ENCODE assay signal across 1 cellular context in genomic region chr3:38006445-38006995, GRCh38.
TF ChIP-seq lines count a peak whose summit lies in the region.

No MANE protein-coding gene starts in this region.

TF ChIP-seq in K562, 482 proteins besides CTCF, POLR2A, EP300 and RAD21:
- peak; percentile 77 for TF ChIP-seq RBM22 (IDR thresholded peaks at IDR 0.05; ENCODE audit: low read depth, low read length, poor library complexity, severe bottlenecking)
- no peak for TF ChIP-seq GTF2A2 (tag; IDR thresholded peaks at IDR 0.05)
- TF ChIP-seq POLR2G (IDR thresholded peaks at IDR 0.05; ENCODE audit: low read depth, low read length) = peak; percentile 71
- TF ChIP-seq RBFOX2 (IDR thresholded peaks at IDR 0.05; ENCODE audit: low read depth, low read length) = peak; percentile 56
- peak; percentile 38; the same call in 1 of the 2 replicates for TF ChIP-seq MYNN (IDR thresholded peaks at IDR 0.05)
- TF ChIP-seq MYNN (CRISPR knock-in tag; IDR thresholded peaks at IDR 0.05) = no peak
- no peak for TF ChIP-seq TAF15 (IDR thresholded peaks at IDR 0.05; ENCODE audit: low read depth, low read length)
